ENCODE assay signal across 10 cellular contexts in genomic region chr17:5430413-5430999, GRCh38. TPM values are rescaled to one million over a fixed set of nuclear protein-coding genes. Genes with fewer than 3 reads are reported as not detected.
DNase-seq lines count a peak whose midpoint lies in the region; ATAC-seq and TF ChIP-seq lines count a peak whose summit lies in the region.
"Had no signal": no experiment of that assay in that cellular context is flagged by ENCODE, and none has a peak within 500 bp of the region (broad histone marks: within the 10 kb centered on the region; RNA-seq: fewer than 3 reads in every experiment).

No MANE protein-coding gene starts in this region.

- peaks cover 95% of the 10 kb centered on the region for H3K36me3 Mint-ChIP-seq in activated T-cell treated with anti-CD3 and anti-CD28 coated beads, Interleukin-2, amount 50 U/mL, for 24 hours (ENCODE audit: low read depth)
- H3K36me3 Mint-ChIP-seq in brain, result peaks cover 77% of the 10 kb centered on the region
- peaks cover 39% of the 10 kb centered on the region for H3K36me3 Mint-ChIP-seq in progenitor cell of endocrine pancreas (ENCODE audit: insufficient read depth)

- ATAC-seq in SK-N-SH treated with all-trans-retinoic acid at 6 μM for 48 hours (no peak), HG02571 (IDR thresholded peaks at IDR 0.05; ENCODE audit: unreplicated experiment) (no peak)

- DNase-seq in activated T-cell treated with anti-CD3 and anti-CD28 coated beads, Interleukin-2, amount 50 U/mL, for 24 hours, result no peak
- no peak for DNase-seq in activated T-cell treated with anti-CD3 and anti-CD28 coated beads, Interleukin-2, amount 50 U/mL, for 48 hours
- no peak for DNase-seq in progenitor cell of endocrine pancreas (ENCODE audit: low spot score, unreplicated experiment)
- DNase-seq: CD4-positive, CD25-positive, alpha-beta regulatory T cell; foreskin melanocyte; ovary had no signal

- TF ChIP-seq CTCF in brain (conservative IDR thresholded peaks at IDR 0.05), result no peak
- no peak for TF ChIP-seq CTCF in progenitor cell of endocrine pancreas (IDR thresholded peaks at IDR 0.05; ENCODE audit: unreplicated experiment)

- H3K4me1 Mint-ChIP-seq in activated T-cell treated with anti-CD3 and anti-CD28 coated beads, Interleukin-2, amount 50 U/mL, for 24 hours (ENCODE audit: low read depth), result peaks cover 23% of the 10 kb centered on the region
- H3K4me1 Mint-ChIP-seq in brain (peaks cover 5% of the 10 kb centered on the region), progenitor cell of endocrine pancreas (ENCODE audit: low read depth) (no peaks in the 10 kb centered on the region)
- H3K4me1 Mint-ChIP-seq: mesothelial cell of epicardium had no signal

- peak overlapping the region; percentile 60 for H3K27ac Mint-ChIP-seq in activated T-cell treated with anti-CD3 and anti-CD28 coated beads, Interleukin-2, amount 50 U/mL, for 24 hours
- H3K27ac Mint-ChIP-seq in brain (peak overlapping the region in 4 of 5 experiments; percentile 17 to 93 (median 58)), progenitor cell of endocrine pancreas (peak overlapping the region; percentile 93)

- no peaks in the 10 kb centered on the region for H3K9me3 Mint-ChIP-seq in activated T-cell treated with anti-CD3 and anti-CD28 coated beads, Interleukin-2, amount 50 U/mL, for 24 hours
- H3K9me3 Mint-ChIP-seq in brain (no peaks in the 10 kb centered on the region), progenitor cell of endocrine pancreas (ENCODE audit: low read depth) (no peaks in the 10 kb centered on the region)
- H3K9me3 Mint-ChIP-seq: CD4-positive, CD25-positive, alpha-beta regulatory T cell; mesothelial cell of epicardium had no signal

- H3K4me3 Mint-ChIP-seq in activated T-cell treated with anti-CD3 and anti-CD28 coated beads, Interleukin-2, amount 50 U/mL, for 24 hours, result no peak overlapping the region
- H3K4me3 Mint-ChIP-seq in brain (peak overlapping the region in 1 of 5 experiments; percentile 58), progenitor cell of endocrine pancreas (ENCODE audit: low read depth) (no peak overlapping the region)
- H3K4me3 Mint-ChIP-seq: mesothelial cell of epicardium had no signal

- H3K27me3 Mint-ChIP-seq in activated T-cell treated with anti-CD3 and anti-CD28 coated beads, Interleukin-2, amount 50 U/mL, for 24 hours, result no peaks in the 10 kb centered on the region
- H3K27me3 Mint-ChIP-seq in brain, result peaks cover 3% of the 10 kb centered on the region
- H3K27me3 Mint-ChIP-seq in progenitor cell of endocrine pancreas, result no peaks in the 10 kb centered on the region
- H3K27me3 Mint-ChIP-seq: CD4-positive, CD25-positive, alpha-beta regulatory T cell had no signal

TF ChIP-seq in SK-N-SH treated with all-trans-retinoic acid at 6 μM for 48 hours, 23 proteins besides CTCF, POLR2A, EP300 and RAD21:
- TF ChIP-seq RARB (CRISPR knock-in tag; IDR thresholded peaks at IDR 0.05) (no peak), CSRNP3 (CRISPR knock-in tag; IDR thresholded peaks at IDR 0.05) (no peak), CSDC2 (CRISPR knock-in tag; IDR thresholded peaks at IDR 0.05) (no peak), ARNTL (CRISPR knock-in tag; IDR thresholded peaks at IDR 0.05; ENCODE audit: borderline replicate concordance, low read depth) (no peak), BACH2 (CRISPR knock-in tag; IDR thresholded peaks at IDR 0.05; ENCODE audit: borderline replicate concordance) (no peak), ZFP3 (CRISPR knock-in tag; IDR thresholded peaks at IDR 0.05) (no peak)

RNA-seq across cellular contexts. Expression of gene C1QBP, which starts 8.4 kb away (rescaled TPM):
- 146 TPM for polyA plus RNA-seq in brain (ENCODE audit: insufficient read depth, low read depth, low replicate concordance)
- total RNA-seq in progenitor cell of endocrine pancreas, result 108 and 123 TPM in 2 replicates

RNA-seq across cellular contexts. Expression of gene RPAIN, which starts 10.5 kb away (rescaled TPM):
- 54.7 TPM for polyA plus RNA-seq in brain (ENCODE audit: insufficient read depth, low read depth, low replicate concordance)
- total RNA-seq in progenitor cell of endocrine pancreas, result 109 and 115 TPM in 2 replicates

RNA-seq across cellular contexts. Expression of gene NUP88, which starts 11.0 kb away (rescaled TPM):
- polyA plus RNA-seq in brain (ENCODE audit: insufficient read depth, low read depth, low replicate concordance), result 52.7 TPM
- total RNA-seq in progenitor cell of endocrine pancreas, result 64.9 and 79.0 TPM in 2 replicates

RNA-seq across cellular contexts. Expression of gene DHX33, which starts 38.3 kb away (rescaled TPM):
- polyA plus RNA-seq in brain (ENCODE audit: insufficient read depth, low read depth, low replicate concordance), result 10.9 TPM
- total RNA-seq in progenitor cell of endocrine pancreas, result 26.0 and 26.9 TPM in 2 replicates

RNA-seq across cellular contexts. Expression of gene DERL2, which starts 55.5 kb away (rescaled TPM):
- 32.7 TPM for polyA plus RNA-seq in brain (ENCODE audit: insufficient read depth, low read depth, low replicate concordance)
- 84.6 and 94.4 TPM in 2 replicates for total RNA-seq in progenitor cell of endocrine pancreas
